9 cellular contexts compared by ENCODE assay signal in the genomic region with DNA sequence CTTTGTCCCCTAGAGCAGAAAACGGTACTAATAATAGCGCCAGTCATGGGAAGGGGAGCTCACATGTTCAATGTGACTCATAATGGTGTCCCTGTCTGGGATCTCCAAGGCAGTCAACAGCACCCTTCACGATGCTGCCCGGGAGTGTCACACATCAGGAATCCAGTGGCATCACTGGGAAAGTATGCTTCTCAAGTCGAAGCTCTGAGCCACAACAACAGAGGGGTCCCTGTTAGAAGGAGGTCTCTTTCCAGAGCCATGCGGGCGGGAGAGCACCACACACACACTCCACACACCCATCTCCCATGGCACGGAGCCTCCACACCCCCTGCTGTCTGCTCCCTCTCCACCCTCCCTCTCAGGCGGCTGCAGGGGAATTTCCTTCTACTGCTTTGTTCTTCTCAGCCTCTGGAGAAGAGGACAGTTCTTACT.
DNase-seq lines count a peak whose midpoint lies in the region; ATAC-seq and TF ChIP-seq lines count a peak whose summit lies in the region.
"Had no signal": no experiment of that assay in that cellular context is flagged by ENCODE, and none has a peak within 500 bp of the region (broad histone marks: within the 10 kb centered on the region; RNA-seq: fewer than 3 reads in every experiment).

No MANE protein-coding gene starts in this region.

- intact Hi-C loops in head of caudate nucleus (cut with DNase I) = no loop called here

- H3K9me3 Mint-ChIP-seq in activated T-helper 17 cell treated with anti-CD3 and anti-CD28 coated beads, Interleukin-2, amount 50 U/mL, for 72 hours = no peaks in the 10 kb centered on the region
- H3K9me3 Mint-ChIP-seq in GM23338 = no peaks in the 10 kb centered on the region

- H3K4me1 Mint-ChIP-seq in activated T-helper 17 cell treated with anti-CD3 and anti-CD28 coated beads, Interleukin-2, amount 50 U/mL, for 72 hours = peaks cover 91% of the 10 kb centered on the region
- H3K4me1 Mint-ChIP-seq in GM23338 = peaks cover 11% of the 10 kb centered on the region

- H3K36me3 ChIP-seq in smooth muscle cell (ENCODE audit: low read depth) (no peaks in the 10 kb centered on the region), GM23338 (ENCODE audit: insufficient read depth) (no peaks in the 10 kb centered on the region)

- H3F3A ChIP-seq in smooth muscle cell (ENCODE audit: low read depth) (peaks cover 44% of the 10 kb centered on the region), GM23338 (replicated peaks; ENCODE audit: low read depth) (no peaks in the 10 kb centered on the region)

- H4K20me1 ChIP-seq in smooth muscle cell (ENCODE audit: low read depth) (peaks cover 3% of the 10 kb centered on the region), GM23338 (replicated peaks; ENCODE audit: insufficient read depth) (no peaks in the 10 kb centered on the region; the same call in 1 of the 2 replicates)

- peak overlapping the region; percentile 99 for H3K4me3 Mint-ChIP-seq in activated T-helper 17 cell treated with anti-CD3 and anti-CD28 coated beads, Interleukin-2, amount 50 U/mL, for 72 hours
- no peak overlapping the region for H3K4me3 Mint-ChIP-seq in GM23338

- ATAC-seq in activated T-helper 17 cell treated with anti-CD3 and anti-CD28 coated beads, Interleukin-2, amount 50 U/mL, for 72 hours (replicated peaks) = no peak
- ATAC-seq in GM21717 (IDR thresholded peaks at IDR 0.05; ENCODE audit: unreplicated experiment) (no peak), GM23338 (no peak), GM21576 (IDR thresholded peaks at IDR 0.05; ENCODE audit: unreplicated experiment) (no peak)

- peak overlapping the region; percentile 80 for H3K9ac ChIP-seq in smooth muscle cell (ENCODE audit: low read depth)

- no peak for TF ChIP-seq CTCF in smooth muscle cell (IDR thresholded peaks at IDR 0.05; ENCODE audit: borderline replicate concordance, insufficient read depth, poor library complexity, severe bottlenecking)
- no peak for TF ChIP-seq CTCF in GM23338 (conservative IDR thresholded peaks at IDR 0.05; ENCODE audit: low read depth in 2 of 2)

- no peaks in the 10 kb centered on the region for H3K27me3 ChIP-seq in smooth muscle cell (ENCODE audit: low read depth)
- no peaks in the 10 kb centered on the region for H3K27me3 ChIP-seq in GM23338 (ENCODE audit: insufficient read depth)

- H3K79me2 ChIP-seq in smooth muscle cell (ENCODE audit: low read depth) = peaks cover 43% of the 10 kb centered on the region
- H3K79me2 ChIP-seq in GM23338 (replicated peaks; ENCODE audit: insufficient read depth) = no peaks in the 10 kb centered on the region; the same call in 1 of the 2 replicates

- H3K27ac ChIP-seq in smooth muscle cell (ENCODE audit: low read depth) (peak overlapping the region; percentile 98), GM23338 (ENCODE audit: low read depth) (no peak overlapping the region)
- H3K27ac ChIP-seq: 22Rv1 had no signal

- DNase-seq in DMS53 (lab: John Stamatoyannopoulos, UW) (peak; percentile 22), DMS53 treated with DMSO at 0.1 percent for 48 hours (lab: John Stamatoyannopoulos, UW; ENCODE audit: unreplicated experiment) (no peak), head of caudate nucleus (peak in 32 of 42 donors; percentile 13 to 81 (median 39)), smooth muscle cell (lab: John Stamatoyannopoulos, UW; ENCODE audit: unreplicated experiment) (peak; percentile 43), GM23338 (ENCODE audit: low spot score) (no peak)

- H2AFZ ChIP-seq in smooth muscle cell (ENCODE audit: low read depth) = no peak overlapping the region
- H2AFZ ChIP-seq in GM23338 = no peak overlapping the region

- no peaks in the 10 kb centered on the region for H3K27me3 Mint-ChIP-seq in activated T-helper 17 cell treated with anti-CD3 and anti-CD28 coated beads, Interleukin-2, amount 50 U/mL, for 72 hours
- no peaks in the 10 kb centered on the region for H3K27me3 Mint-ChIP-seq in GM23338 (ENCODE audit: insufficient read depth, low read depth, poor library complexity)

- no peaks in the 10 kb centered on the region for H3K9me2 ChIP-seq in GM23338 (ENCODE audit: insufficient read depth)

- H3K4me3 ChIP-seq in smooth muscle cell (no peak overlapping the region), GM23338 (no peak overlapping the region)

- no peaks in the 10 kb centered on the region for H3K9me3 ChIP-seq in smooth muscle cell (replicated peaks; ENCODE audit: low read depth)

- H3K36me3 Mint-ChIP-seq in activated T-helper 17 cell treated with anti-CD3 and anti-CD28 coated beads, Interleukin-2, amount 50 U/mL, for 72 hours (ENCODE audit: low read depth) = peaks cover 100% of the 10 kb centered on the region
- H3K36me3 Mint-ChIP-seq in GM23338 (ENCODE audit: low read depth) = peaks cover under 1% of the 10 kb centered on the region; the same call in 1 of the 3 replicates

- H3K4me2 ChIP-seq in smooth muscle cell = peak overlapping the region; percentile 59
- H3K4me2 ChIP-seq in GM23338 = no peak overlapping the region

- peaks cover 17% of the 10 kb centered on the region for H3K4me1 ChIP-seq in smooth muscle cell (ENCODE audit: low read depth)
- no peaks in the 10 kb centered on the region; the same call in 1 of the 2 replicates for H3K4me1 ChIP-seq in GM23338 (ENCODE audit: insufficient read depth)

- H3K27ac Mint-ChIP-seq in activated T-helper 17 cell treated with anti-CD3 and anti-CD28 coated beads, Interleukin-2, amount 50 U/mL, for 72 hours = peak overlapping the region; percentile 100
- H3K27ac Mint-ChIP-seq in GM23338 = no peak overlapping the region; the same call in 1 of the 2 replicates

- 1% methylated on average over 9 of the region's 9 CpGs for WGBS in smooth muscle cell (ENCODE audit: low lambda C conversion rate)

TF ChIP-seq in GM23338, 12 proteins besides CTCF, POLR2A, EP300 and RAD21 (continues in another document):
- TF ChIP-seq CREB1 (CRISPR knock-in tag; IDR thresholded peaks at IDR 0.05; ENCODE audit: low read depth) = no peak
- no peak for TF ChIP-seq POLR2AphosphoS5 (IDR thresholded peaks at IDR 0.05; ENCODE audit: low read depth)
- no peak for TF ChIP-seq ZNF331 (CRISPR knock-in tag; IDR thresholded peaks at IDR 0.05; ENCODE audit: low read depth)
- TF ChIP-seq, protein P1, sequence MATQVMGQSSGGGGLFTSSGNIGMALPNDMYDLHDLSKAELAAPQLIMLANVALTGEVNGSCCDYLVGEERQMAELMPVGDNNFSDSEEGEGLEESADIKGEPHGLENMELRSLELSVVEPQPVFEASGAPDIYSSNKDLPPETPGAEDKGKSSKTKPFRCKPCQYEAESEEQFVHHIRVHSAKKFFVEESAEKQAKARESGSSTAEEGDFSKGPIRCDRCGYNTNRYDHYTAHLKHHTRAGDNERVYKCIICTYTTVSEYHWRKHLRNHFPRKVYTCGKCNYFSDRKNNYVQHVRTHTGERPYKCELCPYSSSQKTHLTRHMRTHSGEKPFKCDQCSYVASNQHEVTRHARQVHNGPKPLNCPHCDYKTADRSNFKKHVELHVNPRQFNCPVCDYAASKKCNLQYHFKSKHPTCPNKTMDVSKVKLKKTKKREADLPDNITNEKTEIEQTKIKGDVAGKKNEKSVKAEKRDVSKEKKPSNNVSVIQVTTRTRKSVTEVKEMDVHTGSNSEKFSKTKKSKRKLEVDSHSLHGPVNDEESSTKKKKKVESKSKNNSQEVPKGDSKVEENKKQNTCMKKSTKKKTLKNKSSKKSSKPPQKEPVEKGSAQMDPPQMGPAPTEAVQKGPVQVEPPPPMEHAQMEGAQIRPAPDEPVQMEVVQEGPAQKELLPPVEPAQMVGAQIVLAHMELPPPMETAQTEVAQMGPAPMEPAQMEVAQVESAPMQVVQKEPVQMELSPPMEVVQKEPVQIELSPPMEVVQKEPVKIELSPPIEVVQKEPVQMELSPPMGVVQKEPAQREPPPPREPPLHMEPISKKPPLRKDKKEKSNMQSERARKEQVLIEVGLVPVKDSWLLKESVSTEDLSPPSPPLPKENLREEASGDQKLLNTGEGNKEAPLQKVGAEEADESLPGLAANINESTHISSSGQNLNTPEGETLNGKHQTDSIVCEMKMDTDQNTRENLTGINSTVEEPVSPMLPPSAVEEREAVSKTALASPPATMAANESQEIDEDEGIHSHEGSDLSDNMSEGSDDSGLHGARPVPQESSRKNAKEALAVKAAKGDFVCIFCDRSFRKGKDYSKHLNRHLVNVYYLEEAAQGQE (IDR thresholded peaks at IDR 0.05; ENCODE audit: unreplicated experiment) = no peak
- TF ChIP-seq, protein P2, sequence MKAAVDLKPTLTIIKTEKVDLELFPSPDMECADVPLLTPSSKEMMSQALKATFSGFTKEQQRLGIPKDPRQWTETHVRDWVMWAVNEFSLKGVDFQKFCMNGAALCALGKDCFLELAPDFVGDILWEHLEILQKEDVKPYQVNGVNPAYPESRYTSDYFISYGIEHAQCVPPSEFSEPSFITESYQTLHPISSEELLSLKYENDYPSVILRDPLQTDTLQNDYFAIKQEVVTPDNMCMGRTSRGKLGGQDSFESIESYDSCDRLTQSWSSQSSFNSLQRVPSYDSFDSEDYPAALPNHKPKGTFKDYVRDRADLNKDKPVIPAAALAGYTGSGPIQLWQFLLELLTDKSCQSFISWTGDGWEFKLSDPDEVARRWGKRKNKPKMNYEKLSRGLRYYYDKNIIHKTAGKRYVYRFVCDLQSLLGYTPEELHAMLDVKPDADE (IDR thresholded peaks at IDR 0.05) = no peak
- TF ChIP-seq NANOG (IDR thresholded peaks at IDR 0.05; ENCODE audit: borderline replicate concordance) = no peak
- TF ChIP-seq JUNB (IDR thresholded peaks at IDR 0.05; ENCODE audit: unreplicated experiment) = no peak
- TF ChIP-seq EZH2 (IDR thresholded peaks at IDR 0.05; ENCODE audit: low read depth, unreplicated experiment) = no peak
- TF ChIP-seq ZNF114 (CRISPR knock-in tag; IDR thresholded peaks at IDR 0.05) = no peak

Comparison
In these comparisons a context has a peak if more than half of its experiments do, and no peak if none do; other contexts are left out.
1. DNase-seq: peak in DMS53 (single experiment), head of caudate nucleus (32 of 42) and smooth muscle cell (single experiment); none in DMS53 treated with DMSO at 0.1 percent for 48 hours (single experiment) and GM23338 (single experiment).